ENCODE assay signal across 22 cellular contexts in the genomic region with DNA sequence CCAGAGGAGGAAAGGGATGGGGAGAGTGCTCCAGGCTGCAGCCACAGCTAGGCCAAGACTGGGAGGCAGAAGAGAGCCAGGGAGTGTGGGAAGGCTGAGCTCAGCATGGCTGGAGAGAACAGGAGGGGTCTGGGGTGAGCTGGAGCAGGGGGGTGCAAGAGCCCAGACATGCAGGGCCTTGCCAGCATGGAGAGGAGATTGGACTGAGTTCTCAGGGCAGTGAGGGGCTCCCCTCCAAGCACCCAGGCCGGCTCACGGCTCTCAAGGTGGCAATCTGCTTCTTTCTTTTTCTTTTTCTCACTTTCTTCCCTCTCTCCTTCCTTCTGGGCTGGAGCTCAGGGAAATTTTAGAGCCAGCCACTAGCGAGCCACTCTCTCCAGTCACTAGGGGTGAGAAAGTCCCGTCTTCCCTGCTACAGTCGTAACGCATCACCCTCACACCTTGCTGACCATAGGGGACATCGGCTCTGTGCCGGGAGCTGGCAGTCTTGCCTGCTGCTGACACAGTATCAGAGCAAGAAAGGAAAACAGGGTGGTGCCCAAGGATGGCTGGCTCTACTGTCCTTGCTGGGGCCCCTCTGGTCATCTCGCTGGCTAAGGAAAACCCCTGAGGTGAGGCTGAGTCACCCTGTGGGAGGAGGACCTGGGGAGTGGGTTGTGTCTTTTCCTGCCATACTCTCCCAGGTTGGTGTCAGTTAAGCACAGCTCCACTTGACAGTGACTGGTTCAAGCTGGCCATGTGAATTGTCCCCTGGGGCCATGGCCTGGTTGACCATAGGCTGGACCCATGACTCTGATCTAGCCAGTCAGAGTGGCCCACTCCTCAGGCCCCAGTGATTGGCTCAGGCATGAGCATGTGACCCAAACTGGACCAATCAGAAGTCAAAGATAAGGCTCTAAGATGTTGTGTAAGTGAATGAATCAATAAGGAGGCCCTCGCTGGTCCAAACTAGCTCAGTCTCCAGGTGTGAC.
DNase-seq lines count a peak whose midpoint lies in the region; ATAC-seq and TF ChIP-seq lines count a peak whose summit lies in the region.
"Had no signal": no experiment of that assay in that cellular context is flagged by ENCODE, and none has a peak within 500 bp of the region (broad histone marks: within the 10 kb centered on the region; RNA-seq: fewer than 3 reads in every experiment).

No MANE protein-coding gene starts in this region.

- peaks cover 5% of the 10 kb centered on the region for H3K9me3 Mint-ChIP-seq in type B pancreatic cell
- H3K9me3 Mint-ChIP-seq in WTC11 = no peaks in the 10 kb centered on the region
- H3K9me3 Mint-ChIP-seq: activated CD4-positive, alpha-beta memory T cell treated with anti-CD3 and anti-CD28 coated beads, Interleukin-2, amount 10 ng/mL, durations not matched to agents 7 days and 5 days; activated T-cell treated with anti-CD3 and anti-CD28 coated beads, Interleukin-2, amount 50 U/mL, for 4 hours; effector memory CD8-positive, alpha-beta T cell had no signal

- H3K36me3 ChIP-seq in RWPE2 (ENCODE audit: low read depth) = no peaks in the 10 kb centered on the region
- H3K36me3 ChIP-seq: BE2C, esophagus squamous epithelium had no signal

- DNase-seq in cardiac septum (ENCODE audit: low spot score) (peak; percentile 56), Right ventricle myocardium superior (no peak), RWPE2 (ENCODE audit: low spot score) (no peak), islet precursor cell (peak; percentile 65), type B pancreatic cell (ENCODE audit: extremely low spot score, unreplicated experiment) (peak; percentile 63), WTC11 (ENCODE audit: low spot score) (no peak), putamen (ENCODE audit: low spot score) (no peak), DMS 273 treated with DMSO at 0.1 percent for 48 hours (lab: John Stamatoyannopoulos, UW) (no peak)
- DNase-seq: activated CD4-positive, alpha-beta memory T cell treated with anti-CD3 and anti-CD28 coated beads, Interleukin-2, amount 10 ng/mL, durations not matched to agents 7 days and 5 days; activated naive CD4-positive, alpha-beta T cell; activated T-cell treated with anti-CD3 and anti-CD28 coated beads, Interleukin-2, amount 50 U/mL, for 4 hours; amniotic stem cell; BE2C; DMS79 treated with DMSO at 0.1 percent for 48 hours; effector memory CD8-positive, alpha-beta T cell; esophagus squamous epithelium; hypothalamus; NCI-H1092; NCI-H187 treated with DMSO at 0.1 percent for 48 hours; NCI-H69; SHP77 had no signal

- H3K27me3 ChIP-seq in RWPE2 (ENCODE audit: insufficient read depth, poor library complexity, severe bottlenecking) = no peaks in the 10 kb centered on the region
- H3K27me3 ChIP-seq: BE2C, esophagus squamous epithelium had no signal

- POLR2A ChIA-PET in WTC11 (lab: Charles Lee) = no interaction called here

- H3K36me3 Mint-ChIP-seq in type B pancreatic cell = no peaks in the 10 kb centered on the region
- H3K36me3 Mint-ChIP-seq in WTC11 = no peaks in the 10 kb centered on the region

- H3K4me3 Mint-ChIP-seq in type B pancreatic cell = no peak overlapping the region
- no peak overlapping the region for H3K4me3 Mint-ChIP-seq in WTC11
- H3K4me3 Mint-ChIP-seq: activated CD4-positive, alpha-beta memory T cell treated with anti-CD3 and anti-CD28 coated beads, Interleukin-2, amount 10 ng/mL, durations not matched to agents 7 days and 5 days; activated T-cell treated with anti-CD3 and anti-CD28 coated beads, Interleukin-2, amount 50 U/mL, for 4 hours; effector memory CD8-positive, alpha-beta T cell had no signal

- H3K27ac Mint-ChIP-seq in type B pancreatic cell (no peak overlapping the region), WTC11 (no peak overlapping the region)
- H3K27ac Mint-ChIP-seq: activated CD4-positive, alpha-beta memory T cell treated with anti-CD3 and anti-CD28 coated beads, Interleukin-2, amount 10 ng/mL, durations not matched to agents 7 days and 5 days had no signal

- TF ChIP-seq CTCF in RWPE2 (IDR thresholded peaks at IDR 0.05; ENCODE audit: poor library complexity, severe bottlenecking) (no peak), type B pancreatic cell (conservative IDR thresholded peaks at IDR 0.05) (no peak), WTC11 (IDR thresholded peaks at IDR 0.05) (no peak)

- no peak overlapping the region for H3K4me3 ChIP-seq in RWPE2 (ENCODE audit: severe bottlenecking)
- H3K4me3 ChIP-seq: esophagus squamous epithelium had no signal

- no peak for ATAC-seq in Right ventricle myocardium superior (ENCODE audit: poor library complexity)
- ATAC-seq in RWPE2 (ENCODE audit: low read depth) = peak; percentile 13; the same call in 1 of the 3 replicates
- ATAC-seq in WTC11 = no peak
- ATAC-seq: activated CD4-positive, CD25-positive, alpha-beta regulatory T cell treated with anti-CD3 and anti-CD28 coated beads, Interleukin-2, amount 50 U/mL, for 24 hours; activated T-cell treated with anti-CD3 and anti-CD28 coated beads, Interleukin-2, amount 50 U/mL, for 4 hours; effector memory CD8-positive, alpha-beta T cell had no signal

- H3K4me1 Mint-ChIP-seq in type B pancreatic cell (ENCODE audit: unreplicated experiment) = no peaks in the 10 kb centered on the region
- H3K4me1 Mint-ChIP-seq in WTC11 = no peaks in the 10 kb centered on the region
- H3K4me1 Mint-ChIP-seq: activated CD4-positive, alpha-beta memory T cell treated with anti-CD3 and anti-CD28 coated beads, Interleukin-2, amount 10 ng/mL, durations not matched to agents 7 days and 5 days had no signal

- CTCF ChIA-PET in WTC11 (lab: Charles Lee) = interaction anchor here (0.8 to 1.5 kb wide), 2 partner anchors 222 to 243 kb away, joined by 3 to 5 read pairs; no protein-coding TSS in a partner anchor

- no peak overlapping the region for H3K27ac ChIP-seq in RWPE2 (ENCODE audit: poor library complexity, severe bottlenecking)
- H3K27ac ChIP-seq: esophagus squamous epithelium had no signal

- H3K9me3 ChIP-seq in RWPE2 (ENCODE audit: severe bottlenecking) = no peaks in the 10 kb centered on the region
- H3K9me3 ChIP-seq: BE2C, esophagus squamous epithelium had no signal

- no peaks in the 10 kb centered on the region for H3K4me1 ChIP-seq in RWPE2 (ENCODE audit: insufficient read depth, poor library complexity, severe bottlenecking)
- H3K4me1 ChIP-seq: esophagus squamous epithelium had no signal

- intact Hi-C loops in cardiac septum (cut with DNase I) = no loop called here
- intact Hi-C loops in Right ventricle myocardium superior (cut with DNase I) = no loop called here

- H3K27me3 Mint-ChIP-seq in type B pancreatic cell (peaks cover 21% of the 10 kb centered on the region), WTC11 (ENCODE audit: low read depth) (no peaks in the 10 kb centered on the region; the same call in 1 of the 2 replicates)

TF ChIP-seq in WTC11, 78 proteins besides CTCF, POLR2A, EP300 and RAD21 (continues in another document):
- TF ChIP-seq, protein P1, sequence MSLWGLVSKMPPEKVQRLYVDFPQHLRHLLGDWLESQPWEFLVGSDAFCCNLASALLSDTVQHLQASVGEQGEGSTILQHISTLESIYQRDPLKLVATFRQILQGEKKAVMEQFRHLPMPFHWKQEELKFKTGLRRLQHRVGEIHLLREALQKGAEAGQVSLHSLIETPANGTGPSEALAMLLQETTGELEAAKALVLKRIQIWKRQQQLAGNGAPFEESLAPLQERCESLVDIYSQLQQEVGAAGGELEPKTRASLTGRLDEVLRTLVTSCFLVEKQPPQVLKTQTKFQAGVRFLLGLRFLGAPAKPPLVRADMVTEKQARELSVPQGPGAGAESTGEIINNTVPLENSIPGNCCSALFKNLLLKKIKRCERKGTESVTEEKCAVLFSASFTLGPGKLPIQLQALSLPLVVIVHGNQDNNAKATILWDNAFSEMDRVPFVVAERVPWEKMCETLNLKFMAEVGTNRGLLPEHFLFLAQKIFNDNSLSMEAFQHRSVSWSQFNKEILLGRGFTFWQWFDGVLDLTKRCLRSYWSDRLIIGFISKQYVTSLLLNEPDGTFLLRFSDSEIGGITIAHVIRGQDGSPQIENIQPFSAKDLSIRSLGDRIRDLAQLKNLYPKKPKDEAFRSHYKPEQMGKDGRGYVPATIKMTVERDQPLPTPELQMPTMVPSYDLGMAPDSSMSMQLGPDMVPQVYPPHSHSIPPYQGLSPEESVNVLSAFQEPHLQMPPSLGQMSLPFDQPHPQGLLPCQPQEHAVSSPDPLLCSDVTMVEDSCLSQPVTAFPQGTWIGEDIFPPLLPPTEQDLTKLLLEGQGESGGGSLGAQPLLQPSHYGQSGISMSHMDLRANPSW (CRISPR knock-in tag; conservative IDR thresholded peaks at IDR 0.05; ENCODE audit: low read depth) = no peak
- no peak for TF ChIP-seq ZNF121 (CRISPR knock-in tag; IDR thresholded peaks at IDR 0.05)
- TF ChIP-seq, protein P2, sequence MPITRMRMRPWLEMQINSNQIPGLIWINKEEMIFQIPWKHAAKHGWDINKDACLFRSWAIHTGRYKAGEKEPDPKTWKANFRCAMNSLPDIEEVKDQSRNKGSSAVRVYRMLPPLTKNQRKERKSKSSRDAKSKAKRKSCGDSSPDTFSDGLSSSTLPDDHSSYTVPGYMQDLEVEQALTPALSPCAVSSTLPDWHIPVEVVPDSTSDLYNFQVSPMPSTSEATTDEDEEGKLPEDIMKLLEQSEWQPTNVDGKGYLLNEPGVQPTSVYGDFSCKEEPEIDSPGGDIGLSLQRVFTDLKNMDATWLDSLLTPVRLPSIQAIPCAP (CRISPR knock-in tag; IDR thresholded peaks at IDR 0.05) = no peak
- TF ChIP-seq NFATC4 (CRISPR knock-in tag; IDR thresholded peaks at IDR 0.05) = no peak
- TF ChIP-seq ZNF138 (CRISPR knock-in tag; conservative IDR thresholded peaks at IDR 0.05) = no peak
- no peak for TF ChIP-seq ELF4 (CRISPR knock-in tag; IDR thresholded peaks at IDR 0.05; ENCODE audit: low read depth)
- TF ChIP-seq, protein P3, sequence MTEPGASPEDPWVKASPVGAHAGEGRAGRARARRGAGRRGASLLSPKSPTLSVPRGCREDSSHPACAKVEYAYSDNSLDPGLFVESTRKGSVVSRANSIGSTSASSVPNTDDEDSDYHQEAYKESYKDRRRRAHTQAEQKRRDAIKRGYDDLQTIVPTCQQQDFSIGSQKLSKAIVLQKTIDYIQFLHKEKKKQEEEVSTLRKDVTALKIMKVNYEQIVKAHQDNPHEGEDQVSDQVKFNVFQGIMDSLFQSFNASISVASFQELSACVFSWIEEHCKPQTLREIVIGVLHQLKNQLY (CRISPR knock-in tag; IDR thresholded peaks at IDR 0.05) = no peak
- TF ChIP-seq ZNF671 (CRISPR knock-in tag; IDR thresholded peaks at IDR 0.05) = no peak
- TF ChIP-seq MXD4 (CRISPR knock-in tag; IDR thresholded peaks at IDR 0.05; ENCODE audit: borderline replicate concordance) = no peak
- TF ChIP-seq, protein P4, sequence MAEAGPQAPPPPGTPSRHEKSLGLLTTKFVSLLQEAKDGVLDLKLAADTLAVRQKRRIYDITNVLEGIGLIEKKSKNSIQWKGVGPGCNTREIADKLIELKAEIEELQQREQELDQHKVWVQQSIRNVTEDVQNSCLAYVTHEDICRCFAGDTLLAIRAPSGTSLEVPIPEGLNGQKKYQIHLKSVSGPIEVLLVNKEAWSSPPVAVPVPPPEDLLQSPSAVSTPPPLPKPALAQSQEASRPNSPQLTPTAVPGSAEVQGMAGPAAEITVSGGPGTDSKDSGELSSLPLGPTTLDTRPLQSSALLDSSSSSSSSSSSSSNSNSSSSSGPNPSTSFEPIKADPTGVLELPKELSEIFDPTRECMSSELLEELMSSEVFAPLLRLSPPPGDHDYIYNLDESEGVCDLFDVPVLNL (CRISPR knock-in tag; IDR thresholded peaks at IDR 0.05; ENCODE audit: borderline replicate concordance, low read depth) = no peak

Comparison
In these comparisons a context has a peak if more than half of its experiments do, and no peak if none do; other contexts are left out.
1. DNase-seq: peak in cardiac septum (single experiment), islet precursor cell (single experiment) and type B pancreatic cell (single experiment); none in Right ventricle myocardium superior (single experiment), RWPE2 (single experiment), WTC11 (single experiment), putamen (single experiment) and DMS 273 treated with DMSO at 0.1 percent for 48 hours (single experiment).